10 cellular contexts compared by ENCODE assay signal in genomic region chr14:74290415-74290814, GRCh38. TPM values are rescaled to one million over a fixed set of nuclear protein-coding genes. Genes with fewer than 3 reads are reported as not detected.
DNase-seq lines count a peak whose midpoint lies in the region; ATAC-seq, FAIRE-seq and TF ChIP-seq lines count a peak whose summit lies in the region.
"Had no signal": no experiment of that assay in that cellular context is flagged by ENCODE, and none has a peak within 500 bp of the region (broad histone marks: within the 10 kb centered on the region; RNA-seq: fewer than 3 reads in every experiment).

No MANE protein-coding gene starts in this region.

- no peaks in the 10 kb centered on the region for H3F3A ChIP-seq in OCI-LY1 (ENCODE audit: insufficient read depth, low read length)

- no peak for TF ChIP-seq POLR2A in A549 (IDR thresholded peaks at IDR 0.05; ENCODE audit: low read length)

- peaks cover 39% of the 10 kb centered on the region for H3K36me3 ChIP-seq in OCI-LY1 (ENCODE audit: insufficient read depth, low read length)
- peaks cover 64 to 85% of the 10 kb centered on the region in 2 donors for H3K36me3 ChIP-seq in ascending aorta

- no peak overlapping the region for H2AFZ ChIP-seq in OCI-LY1 (ENCODE audit: low read length)

- H3K9ac ChIP-seq in OCI-LY1 (ENCODE audit: low read length): no peak overlapping the region

- no peaks in the 10 kb centered on the region for H4K20me1 ChIP-seq in OCI-LY1 (ENCODE audit: insufficient read depth, low read length)

- no peak overlapping the region for H3K27ac ChIP-seq in A549
- no peak overlapping the region for H3K27ac ChIP-seq in OCI-LY1 (ENCODE audit: low read depth, low read length, poor library complexity, severe bottlenecking)
- no peak overlapping the region for H3K27ac ChIP-seq in ascending aorta
- H3K27ac ChIP-seq: neutrophil had no signal

- H3K4me2 ChIP-seq in A549 (no peak overlapping the region), OCI-LY1 (ENCODE audit: low read length) (no peak overlapping the region)

- TF ChIP-seq CTCF in A549 (IDR thresholded peaks at IDR 0.05): peak; percentile 27; the same call in 2 of the 3 replicates
- peak; percentile 60 for TF ChIP-seq CTCF in OCI-LY1 (IDR thresholded peaks at IDR 0.05; ENCODE audit: low read length)
- peak; percentile 64 for TF ChIP-seq CTCF in fibroblast of the aortic adventitia (IDR thresholded peaks at IDR 0.05; ENCODE audit: insufficient read depth, low read length)
- peak in 1 of 3 experiments; percentile 26 for TF ChIP-seq CTCF in ascending aorta (IDR thresholded peaks at IDR 0.05)

- no peaks in the 10 kb centered on the region for H3K79me2 ChIP-seq in OCI-LY1 (ENCODE audit: insufficient read depth, low read length)

- TF ChIP-seq EP300 in A549 (IDR thresholded peaks at IDR 0.05): no peak

- CTCF ChIA-PET in A549 (lab: Yijun Ruan, JAX): interaction anchor here (0.7 to 1.6 kb wide), 3 partner anchors 34 to 412 kb away, joined by 3 to 4 read pairs (median 3); no protein-coding TSS in a partner anchor

- H3K4me1 ChIP-seq in A549 (no peaks in the 10 kb centered on the region), OCI-LY1 (ENCODE audit: insufficient read depth, low read length, severe bottlenecking) (no peaks in the 10 kb centered on the region), ascending aorta (no peaks in the 10 kb centered on the region)

- ATAC-seq in A549 (peak in 1 of 2 experiments; percentile 15; a peak in 3 of 6 replicates), HG02571 (IDR thresholded peaks at IDR 0.05; ENCODE audit: unreplicated experiment) (no peak), GM21576 (IDR thresholded peaks at IDR 0.05; ENCODE audit: unreplicated experiment) (no peak)

- H3K27me3 ChIP-seq in OCI-LY1 (ENCODE audit: insufficient read depth, low read length) (no peaks in the 10 kb centered on the region), ascending aorta (no peaks in the 10 kb centered on the region)
- H3K27me3 ChIP-seq: neutrophil had no signal

- 56% methylated on average over 7 of the region's 7 CpGs for WGBS in A549 (ENCODE audit: missing lambda C conversion rate)

- peak; percentile 22 to 39 for DNase-seq in A549 (ENCODE audit: low read depth in 1 of 2, low spot score in 1 of 2)
- peak; percentile 21 for DNase-seq in Daoy (ENCODE audit: low read depth)
- peak; percentile 16 for DNase-seq in fibroblast of the aortic adventitia (ENCODE audit: low read depth)
- no peak for DNase-seq in NCI-H146 (lab: John Stamatoyannopoulos, UW)
- no peak for DNase-seq in ascending aorta (ENCODE audit: low spot score in 2 of 2)

- H3K4me3 ChIP-seq in A549 (no peak overlapping the region), OCI-LY1 (ENCODE audit: low read depth, low read length, poor library complexity, severe bottlenecking) (no peak overlapping the region), fibroblast of the aortic adventitia (ENCODE audit: low read depth, low read length) (no peak overlapping the region), ascending aorta (no peak overlapping the region)

- no peaks in the 10 kb centered on the region for H3K9me3 ChIP-seq in A549
- H3K9me3 ChIP-seq in OCI-LY1 (ENCODE audit: low read length): no peaks in the 10 kb centered on the region
- H3K9me3 ChIP-seq in ascending aorta: no peaks in the 10 kb centered on the region
- H3K9me3 ChIP-seq: neutrophil had no signal

- intact Hi-C loops in ascending aorta (cut with DNase I): no loop called here

- TF ChIP-seq RAD21 in A549 (conservative IDR thresholded peaks at IDR 0.05 in 1 of 2, IDR thresholded peaks at IDR 0.05 in 1 of 2): no peak

- POLR2A ChIA-PET in A549 (lab: Yijun Ruan, JAX): no interaction called here

- no peaks in the 10 kb centered on the region for H3K9me2 ChIP-seq in OCI-LY1 (ENCODE audit: low read depth, low read length)

- no peak for FAIRE-seq in A549 (lab: Jason Lieb, UNC)

TF ChIP-seq in A549, 52 proteins besides CTCF, POLR2A, EP300 and RAD21:
- TF ChIP-seq HOXB5 (CRISPR knock-in tag; IDR thresholded peaks at IDR 0.05): no peak
- TF ChIP-seq NFE2L2 (conservative IDR thresholded peaks at IDR 0.05; ENCODE audit: low read length): no peak
- no peak for TF ChIP-seq MAX (IDR thresholded peaks at IDR 0.05)
- no peak for TF ChIP-seq HMGXB4 (CRISPR knock-in tag; IDR thresholded peaks at IDR 0.05; ENCODE audit: borderline replicate concordance)
- TF ChIP-seq ZFP36 (IDR thresholded peaks at IDR 0.05; ENCODE audit: borderline replicate concordance, partially characterized antibody): no peak
- TF ChIP-seq SMC3 (IDR thresholded peaks at IDR 0.05): no peak
- no peak for TF ChIP-seq HOXA7 (CRISPR knock-in tag; IDR thresholded peaks at IDR 0.05)
- no peak for TF ChIP-seq CEBPB (IDR thresholded peaks at IDR 0.05)
- TF ChIP-seq ZSCAN20 (CRISPR knock-in tag; IDR thresholded peaks at IDR 0.05): no peak
- no peak for TF ChIP-seq RARB (CRISPR knock-in tag; IDR thresholded peaks at IDR 0.05)
- no peak for TF ChIP-seq KDM1A (IDR thresholded peaks at IDR 0.05; ENCODE audit: low read depth)
- no peak for TF ChIP-seq MYC (IDR thresholded peaks at IDR 0.05; ENCODE audit: borderline replicate concordance, low read length)
- no peak for TF ChIP-seq PHF8 (IDR thresholded peaks at IDR 0.05; ENCODE audit: borderline replicate concordance, low read depth)
- TF ChIP-seq ZNF302 (CRISPR knock-in tag; IDR thresholded peaks at IDR 0.05): no peak
- TF ChIP-seq KDM5A (IDR thresholded peaks at IDR 0.05): no peak
- no peak for TF ChIP-seq FOSB (CRISPR knock-in tag; IDR thresholded peaks at IDR 0.05)
- no peak for TF ChIP-seq BHLHE40 (IDR thresholded peaks at IDR 0.05; ENCODE audit: low read depth, low read length)
- no peak for TF ChIP-seq PBX3 (IDR thresholded peaks at IDR 0.05)
- no peak for TF ChIP-seq MAZ (IDR thresholded peaks at IDR 0.05; ENCODE audit: borderline replicate concordance, low read depth, low read length)
- no peak for TF ChIP-seq HES2 (IDR thresholded peaks at IDR 0.05)

RNA-seq across cellular contexts. Expression of gene ABCD4, which starts 12.3 kb away (rescaled TPM):
- polyA plus RNA-seq in A549 (2011; rRNA removed): 13.9 and 22.7 TPM in 2 replicates
- polyA plus RNA-seq in A549 (2012; cell fraction: cytosol; rRNA removed): 21.9 and 22.8 TPM in 2 replicates
- polyA plus RNA-seq in A549 (2012; cell fraction: nucleus; rRNA removed): 102 and 121 TPM in 2 replicates
- 31.2 to 36.6 TPM (median 35.8 TPM) in 3 replicates for polyA plus RNA-seq in A549 (2017; fragmentation: RNase III; extraction: RNeasy Plus Mini Kit Qiagen cat#74134 plus additional on column Dnase treatment)
- 33.9 and 36.6 TPM in 2 replicates for polyA minus RNA-seq in A549 (2011; rRNA and poly(A)+ RNA removed)
- 22.5 and 23.0 TPM in 2 replicates for total RNA-seq in Daoy (2014; rRNA removed; shearing (Covaris generic))
- 28.2 and 48.5 TPM in 2 replicates for total RNA-seq in fibroblast of the aortic adventitia (ENCODE audit: low replicate concordance)
- 137 TPM for total RNA-seq in ascending aorta

RNA-seq across cellular contexts. Expression of gene VSX2, which starts 51.2 kb away (rescaled TPM):
- polyA plus RNA-seq in A549 (2011; rRNA removed) (0.03 TPM in 1 of 2 replicates, not detected in the other), A549 (2017; fragmentation: RNase III; extraction: RNeasy Plus Mini Kit Qiagen cat#74134 plus additional on column Dnase treatment) (not detected in 3 replicates)
- not detected in 2 replicates for polyA plus RNA-seq in A549 (2012; cell fraction: cytosol; rRNA removed)
- not detected in 2 replicates for polyA plus RNA-seq in A549 (2012; cell fraction: nucleus; rRNA removed)
- polyA minus RNA-seq in A549 (2011; rRNA and poly(A)+ RNA removed): not detected in 2 replicates
- not detected in 2 replicates for total RNA-seq in Daoy (2014; rRNA removed; shearing (Covaris generic))
- total RNA-seq in fibroblast of the aortic adventitia (ENCODE audit: low replicate concordance) (not detected in 2 replicates), ascending aorta (not detected)
- polyA plus RNA-seq: adipose tissue had no signal

RNA-seq across cellular contexts. Expression of gene VRTN, which starts 57.9 kb away (rescaled TPM):
- polyA plus RNA-seq in A549 (2011; rRNA removed) (not detected in 2 replicates), A549 (2017; fragmentation: RNase III; extraction: RNeasy Plus Mini Kit Qiagen cat#74134 plus additional on column Dnase treatment) (not detected in 3 replicates)
- not detected in 2 replicates for polyA plus RNA-seq in A549 (2012; cell fraction: cytosol; rRNA removed)
- not detected in 2 replicates for polyA plus RNA-seq in A549 (2012; cell fraction: nucleus; rRNA removed)
- polyA minus RNA-seq in A549 (2011; rRNA and poly(A)+ RNA removed): not detected in 2 replicates
- not detected in 2 replicates for total RNA-seq in Daoy (2014; rRNA removed; shearing (Covaris generic))
- total RNA-seq in fibroblast of the aortic adventitia (ENCODE audit: low replicate concordance) (not detected in 2 replicates), ascending aorta (not detected)
- polyA plus RNA-seq: adipose tissue had no signal

Comparison
In these comparisons a context has a peak if more than half of its experiments do, and no peak if none do; other contexts are left out.
1. DNase-seq: peak in A549 (2 of 2), Daoy (single experiment) and fibroblast of the aortic adventitia (single experiment); none in NCI-H146 (single experiment) and ascending aorta (0 of 2).